Comparison of ENCODE assay signal across 11 cellular contexts in genomic region chr11:35784699-35785098, GRCh38.
DNase-seq lines count a peak whose midpoint lies in the region; ATAC-seq and TF ChIP-seq lines count a peak whose summit lies in the region.
"Had no signal": no experiment of that assay in that cellular context is flagged by ENCODE, and none has a peak within 500 bp of the region (broad histone marks: within the 10 kb centered on the region; RNA-seq: fewer than 3 reads in every experiment).

No MANE protein-coding gene starts in this region.

- H3K9ac ChIP-seq in OCI-LY3 (ENCODE audit: low read length): no peak overlapping the region

- no peak overlapping the region for H2AFZ ChIP-seq in OCI-LY3 (ENCODE audit: low read depth, low read length)

- TF ChIP-seq CTCF in OCI-LY3 (IDR thresholded peaks at IDR 0.05; ENCODE audit: low read depth, low read length) (no peak), testis (IDR thresholded peaks at IDR 0.05) (no peak)

- peaks cover 7% of the 10 kb centered on the region for H3K79me2 ChIP-seq in OCI-LY3 (ENCODE audit: low read length)

- H3K27me3 ChIP-seq in OCI-LY3 (ENCODE audit: low read depth, low read length): no peaks in the 10 kb centered on the region
- H3K27me3 ChIP-seq in testis: no peaks in the 10 kb centered on the region
- H3K27me3 ChIP-seq: gastrocnemius medialis had no signal

- intact Hi-C loops in testis (cut with DNase I; ENCODE audit: low total_unique reads): no loop called here

- H3K4me2 ChIP-seq in OCI-LY3 (ENCODE audit: low read length): peak overlapping the region; percentile 35

- no peak for TF ChIP-seq POLR2A in GM18505 (IDR thresholded peaks at IDR 0.05; ENCODE audit: borderline replicate concordance, extremely low read depth, insufficient read depth, insufficient read length)
- no peak for TF ChIP-seq POLR2A in testis (IDR thresholded peaks at IDR 0.05)

- H3K27ac ChIP-seq in OCI-LY3 (ENCODE audit: low read length) (no peak overlapping the region), testis (no peak overlapping the region)
- H3K27ac ChIP-seq: gastrocnemius medialis had no signal

- ATAC-seq in GM18505 (IDR thresholded peaks at IDR 0.05; ENCODE audit: unreplicated experiment) (peak; percentile 53), GM19351 (IDR thresholded peaks at IDR 0.05; ENCODE audit: unreplicated experiment) (peak; percentile 55), HG02852 (IDR thresholded peaks at IDR 0.05; ENCODE audit: unreplicated experiment) (peak; percentile 42)
- ATAC-seq: gastrocnemius medialis, WTC11 had no signal

- H3K36me3 ChIP-seq in OCI-LY3 (replicated peaks; ENCODE audit: low read depth, low read length) (no peaks in the 10 kb centered on the region), testis (ENCODE audit: low read depth, missing control alignments) (no peaks in the 10 kb centered on the region)
- H3K36me3 ChIP-seq: gastrocnemius medialis had no signal

- DNase-seq in testis (no peak), AG08395 (ENCODE audit: low spot score) (no peak), LoVo (ENCODE audit: low spot score) (no peak)
- DNase-seq: gastrocnemius medialis, MV-4-11, small intestine had no signal

- peaks cover 12% of the 10 kb centered on the region for H3K4me1 ChIP-seq in OCI-LY3 (ENCODE audit: low read length)
- H3K4me1 ChIP-seq in testis: peaks cover 20% of the 10 kb centered on the region

- H3K9me3 ChIP-seq in OCI-LY3 (ENCODE audit: insufficient read depth, low read length): no peaks in the 10 kb centered on the region
- no peaks in the 10 kb centered on the region for H3K9me3 ChIP-seq in testis
- H3K9me3 ChIP-seq: gastrocnemius medialis had no signal

- H3K4me3 ChIP-seq in OCI-LY3 (ENCODE audit: low read length): no peak overlapping the region
- H3K4me3 ChIP-seq in testis: no peak overlapping the region
- H3K4me3 ChIP-seq: gastrocnemius medialis had no signal

- peaks cover 26% of the 10 kb centered on the region for H4K20me1 ChIP-seq in OCI-LY3 (ENCODE audit: insufficient read depth, low read length)
